ENCODE assay signal across 8 cellular contexts in the genomic region with DNA sequence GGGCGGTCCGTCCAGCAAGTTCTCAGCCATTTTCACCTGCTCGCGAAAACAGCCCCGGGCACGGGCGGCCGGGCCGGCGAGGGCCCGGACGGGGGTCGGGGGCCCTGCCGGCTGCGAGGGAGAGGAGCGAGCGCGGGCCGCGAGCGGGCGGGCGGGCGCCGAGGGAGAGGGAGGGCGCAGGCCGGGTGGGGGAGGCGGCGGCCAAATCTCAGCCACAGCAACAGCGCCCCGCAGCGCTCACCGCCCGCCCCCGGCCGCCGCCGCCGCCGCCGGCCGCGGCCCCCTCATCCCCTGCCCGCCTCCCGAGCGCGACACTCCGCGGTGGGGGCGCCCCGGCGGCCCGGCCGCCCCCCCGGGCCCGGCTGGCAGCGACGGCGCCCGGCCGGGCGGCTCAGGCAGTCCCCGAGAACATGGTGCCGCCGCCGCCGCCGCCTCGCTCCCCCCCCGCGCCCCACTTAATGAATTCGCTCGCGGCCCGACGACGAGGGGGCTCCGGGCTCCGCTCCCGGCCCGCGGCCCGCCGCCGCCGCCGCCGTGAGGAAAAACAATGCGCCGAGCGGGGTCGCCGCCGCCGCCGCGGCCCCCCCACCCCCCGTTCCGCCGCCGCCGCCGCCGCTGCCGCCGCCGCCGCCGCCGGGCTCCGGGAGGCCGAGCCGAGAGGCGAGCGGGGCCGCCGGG. TPM values are rescaled to one million over a fixed set of nuclear protein-coding genes. Genes with fewer than 3 reads are reported as not detected.
DNase-seq lines count a peak whose midpoint lies in the region; ATAC-seq and TF ChIP-seq lines count a peak whose summit lies in the region.

No MANE protein-coding gene starts in this region.

- no peaks in the 10 kb centered on the region for H3K9me3 ChIP-seq in muscle layer of colon (ENCODE audit: low read length)

- H3K4me1 ChIP-seq in muscle layer of colon (ENCODE audit: insufficient read depth, low read length) = peaks cover 45% of the 10 kb centered on the region

- peak overlapping the region; percentile 87 to 90 for H3K4me3 Mint-ChIP-seq in stimulated activated naive B cell treated with anti-CD40 and anti-IgM and Interleukin-4, amounts not matched to agents 10 μg/mL and 1 μg/mL and 100 μg/mL, for 72 hours

- H3K27me3 ChIP-seq in muscle layer of colon (ENCODE audit: control insufficient read depth in 1 of 2, insufficient read depth in 2 of 2, low read length in 2 of 2) = no peaks in the 10 kb centered on the region

- peaks cover 46 to 56% of the 10 kb centered on the region in 2 donors for H3K4me1 Mint-ChIP-seq in stimulated activated naive B cell treated with anti-CD40 and anti-IgM and Interleukin-4, amounts not matched to agents 10 μg/mL and 1 μg/mL and 100 μg/mL, for 72 hours

- peaks cover 3 to 14% of the 10 kb centered on the region in 2 donors for H3K27me3 Mint-ChIP-seq in stimulated activated naive B cell treated with anti-CD40 and anti-IgM and Interleukin-4, amounts not matched to agents 10 μg/mL and 1 μg/mL and 100 μg/mL, for 72 hours

- H3K4me3 ChIP-seq in muscle layer of colon (ENCODE audit: low read depth in 1 of 2, low read length in 2 of 2) = peak overlapping the region; percentile 76 to 95

- no peak for TF ChIP-seq POLR2A in erythroblast (IDR thresholded peaks at IDR 0.05; ENCODE audit: low read length)

- DNase-seq in DMS153 treated with DMSO at 0.1 percent for 48 hours (lab: John Stamatoyannopoulos, UW; ENCODE audit: unreplicated experiment) (peak; percentile 18), DMS153 (lab: John Stamatoyannopoulos, UW) (no peak), NCI-H460 (ENCODE audit: extremely low read depth, low read depth) (peak; percentile 53), erythroblast (lab: John Stamatoyannopoulos, UW) (peak; percentile 81 to 90)
- peak; percentile 82 for DNase-seq in activated CD8-positive, alpha-beta memory T cell treated with anti-CD3 and anti-CD28 coated beads, Interleukin-2, amount 50 U/mL, for 48 hours
- peak; percentile 43 for DNase-seq in stimulated activated naive B cell treated with anti-CD40 and anti-IgM and Interleukin-4, amounts not matched to agents 10 μg/mL and 1 μg/mL and 100 μg/mL, for 72 hours

- H3K9ac ChIP-seq in muscle layer of colon (ENCODE audit: low read length) = no peak overlapping the region

- H3K9me3 Mint-ChIP-seq in stimulated activated naive B cell treated with anti-CD40 and anti-IgM and Interleukin-4, amounts not matched to agents 10 μg/mL and 1 μg/mL and 100 μg/mL, for 72 hours = no peaks in the 10 kb centered on the region

- H3K36me3 ChIP-seq in muscle layer of colon (ENCODE audit: insufficient read depth, low read length) = no peaks in the 10 kb centered on the region

- peak overlapping the region; percentile 51 for H3K27ac ChIP-seq in muscle layer of colon (ENCODE audit: low read depth, low read length)

- no peak overlapping the region for H3K27ac Mint-ChIP-seq in stimulated activated naive B cell treated with anti-CD40 and anti-IgM and Interleukin-4, amounts not matched to agents 10 μg/mL and 1 μg/mL and 100 μg/mL, for 72 hours

- peaks cover 28 to 31% of the 10 kb centered on the region in 2 donors for H3K36me3 Mint-ChIP-seq in stimulated activated naive B cell treated with anti-CD40 and anti-IgM and Interleukin-4, amounts not matched to agents 10 μg/mL and 1 μg/mL and 100 μg/mL, for 72 hours

- peak; percentile 64 for ATAC-seq in HG02759 (IDR thresholded peaks at IDR 0.05; ENCODE audit: unreplicated experiment)
- ATAC-seq in stimulated activated naive B cell treated with anti-CD40 and anti-IgM and Interleukin-4, amounts not matched to agents 10 μg/mL and 1 μg/mL and 100 μg/mL, for 72 hours (replicated peaks) = peak; percentile 66 to 69

RNA-seq across cellular contexts. Expression of a gene that starts 0.5 kb away (rescaled TPM):
- 15.2 and 15.8 TPM in 2 replicates for total RNA-seq in NCI-H460 (2014; rRNA removed; shearing (Covaris generic))
- 2.7 and 4.3 TPM in 2 replicates for polyA plus RNA-seq in NCI-H460 (2014; cell fraction: nucleus; rRNA removed)
